Comparison of ENCODE assay signal across 1 cellular context in genomic region chr4:153485374-153485773, GRCh38.
TF ChIP-seq lines count a peak whose summit lies in the region.

No MANE protein-coding gene starts in this region.

TF ChIP-seq in IMR-90, 13 proteins besides CTCF, POLR2A, EP300 and RAD21:
- TF ChIP-seq BHLHE40 (IDR thresholded peaks at IDR 0.05; ENCODE audit: low read depth, low read length): no peak
